1 cellular context compared by ENCODE assay signal in genomic region chr17:27491713-27492190, GRCh38.
TF ChIP-seq lines count a peak whose summit lies in the region.

No MANE protein-coding gene starts in this region.

TF ChIP-seq in K562, 482 proteins besides CTCF, POLR2A, EP300 and RAD21 (continued from another document):
- TF ChIP-seq CHAMP1 (IDR thresholded peaks at IDR 0.05) (no peak), BCOR (IDR thresholded peaks at IDR 0.05) (peak; percentile 25; the same call in 1 of the 2 replicates), NCOA2 (IDR thresholded peaks at IDR 0.05; ENCODE audit: partially characterized antibody in 2 of 2) (no peak), MIER1 (IDR thresholded peaks at IDR 0.05; ENCODE audit: low read depth) (no peak), GTF2E2 (tag; IDR thresholded peaks at IDR 0.05) (no peak), KLF1 (tag; IDR thresholded peaks at IDR 0.05) (no peak), HINFP (tag; conservative IDR thresholded peaks at IDR 0.05; ENCODE audit: low read depth) (no peak), DEAF1 (CRISPR knock-in tag; IDR thresholded peaks at IDR 0.05) (no peak), ZFX (CRISPR knock-in tag; IDR thresholded peaks at IDR 0.05) (no peak), SIX5 (IDR thresholded peaks at IDR 0.05; ENCODE audit: borderline replicate concordance in 1 of 2, insufficient read depth in 1 of 2, low read depth in 1 of 2, low read length in 2 of 2) (no peak), MTA1 (IDR thresholded peaks at IDR 0.05; ENCODE audit: borderline replicate concordance) (no peak), ATF7 (IDR thresholded peaks at IDR 0.05) (no peak), ZNF592 (IDR thresholded peaks at IDR 0.05) (peak; percentile 88), RB1 (IDR thresholded peaks at IDR 0.05; ENCODE audit: low read depth) (no peak), ZNF316 (IDR thresholded peaks at IDR 0.05) (no peak), PHF20 (IDR thresholded peaks at IDR 0.05; ENCODE audit: partially characterized antibody) (no peak), LARP7 (IDR thresholded peaks at IDR 0.05) (no peak), ZNF507 (tag; conservative IDR thresholded peaks at IDR 0.05) (no peak), SNRNP70 (optimal IDR thresholded peaks at IDR 0.05; ENCODE audit: low read depth, low read length) (no peak), ZFP1 (CRISPR knock-in tag; IDR thresholded peaks at IDR 0.05) (no peak), FOXK1 (CRISPR knock-in tag; IDR thresholded peaks at IDR 0.05; ENCODE audit: borderline replicate concordance) (no peak), ZNF395 (CRISPR knock-in tag; IDR thresholded peaks at IDR 0.05) (0 out of 2 replicates have a peak, but pooled peaks have one; percentile 41), RBM25 (IDR thresholded peaks at IDR 0.05; ENCODE audit: low read depth, low read length, severe bottlenecking) (no peak), ZNF512 (tag; IDR thresholded peaks at IDR 0.05) (no peak), POLR3G (IDR thresholded peaks at IDR 0.05; ENCODE audit: extremely low read depth, insufficient read length, insufficient replicate concordance) (no peak), ZNF449 (CRISPR knock-in tag; IDR thresholded peaks at IDR 0.05) (no peak), ZNF644 (tag; IDR thresholded peaks at IDR 0.05; ENCODE audit: low read depth) (no peak), ZBTB49 (CRISPR knock-in tag; IDR thresholded peaks at IDR 0.05; ENCODE audit: borderline replicate concordance) (no peak), RBM22 (IDR thresholded peaks at IDR 0.05; ENCODE audit: low read depth, low read length, poor library complexity, severe bottlenecking) (no peak), TBL1XR1 (IDR thresholded peaks at IDR 0.05; ENCODE audit: low read length in 2 of 2) (peak in 1 of 2 experiments; percentile 53; a peak in 2 of 4 replicates), NFATC3 (IDR thresholded peaks at IDR 0.05) (no peak), CREB1 (IDR thresholded peaks at IDR 0.05) (0 out of 2 replicates have a peak, but pooled peaks have one; percentile 30), CREB1 (CRISPR knock-in tag; IDR thresholded peaks at IDR 0.05) (no peak), ZNF124 (CRISPR knock-in tag; IDR thresholded peaks at IDR 0.05) (no peak), ZNF76 (CRISPR knock-in tag; IDR thresholded peaks at IDR 0.05; ENCODE audit: borderline replicate concordance) (no peak), TFE3 (CRISPR knock-in tag; IDR thresholded peaks at IDR 0.05) (0 out of 2 replicates have a peak, but pooled peaks have one; percentile 4), XRCC4 (IDR thresholded peaks at IDR 0.05; ENCODE audit: extremely low read depth, insufficient read depth, insufficient read length) (no peak), HOMEZ (CRISPR knock-in tag; IDR thresholded peaks at IDR 0.05) (no peak), CBX5 (IDR thresholded peaks at IDR 0.05; ENCODE audit: borderline replicate concordance, low read depth) (no peak; the same call in 1 of the 2 replicates), ZNF778 (CRISPR knock-in tag; IDR thresholded peaks at IDR 0.05) (no peak), PPARD (CRISPR knock-in tag; IDR thresholded peaks at IDR 0.05) (no peak), CREM (IDR thresholded peaks at IDR 0.05; ENCODE audit: low read depth) (peak; percentile 72), MED1 (CRISPR knock-in tag; IDR thresholded peaks at IDR 0.05; ENCODE audit: borderline replicate concordance) (no peak), PTTG1 (tag; IDR thresholded peaks at IDR 0.05; ENCODE audit: low read depth) (no peak)
